ENCODE assay signal across 26 cellular contexts in the genomic region with DNA sequence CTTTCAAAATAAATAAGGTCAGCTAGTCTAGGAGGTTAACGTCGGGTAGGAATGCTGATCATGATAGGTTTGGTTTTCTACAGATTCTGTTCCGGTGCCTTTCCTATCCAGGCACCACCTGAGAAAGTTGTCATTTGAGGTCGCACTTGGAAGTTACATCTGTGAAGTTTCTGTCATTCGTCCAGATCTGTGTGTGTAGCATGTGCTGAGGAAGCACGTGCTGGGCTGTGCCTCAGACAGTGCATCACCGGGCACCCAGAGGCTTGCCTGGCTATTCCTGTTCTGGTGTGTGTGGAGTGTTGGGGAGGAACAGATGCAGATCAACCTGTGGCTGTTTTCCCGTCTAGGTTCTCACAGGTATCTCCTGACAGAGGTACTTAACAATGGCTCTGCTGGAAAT.
"Had no signal": no experiment of that assay in that cellular context is flagged by ENCODE, and none has a peak within 500 bp of the region (broad histone marks: within the 10 kb centered on the region; RNA-seq: fewer than 3 reads in every experiment).

No MANE protein-coding gene starts in this region.

- H3K36me3 Mint-ChIP-seq: activated naive CD8-positive, alpha-beta T cell treated with anti-CD3 and anti-CD28 coated beads, Interleukin-2, amount 10 ng/mL, durations not matched to agents 7 days and 5 days; naive thymus-derived CD8-positive, alpha-beta T cell had no signal

- H3K36me3 ChIP-seq: ascending aorta, neural progenitor cell, upper lobe of right lung had no signal

- H3K27ac Mint-ChIP-seq: activated CD4-positive, alpha-beta memory T cell treated with anti-CD3 and anti-CD28 coated beads, Interleukin-2, amount 10 ng/mL, durations not matched to agents 7 days and 5 days; activated CD4-positive, alpha-beta T cell treated with anti-CD3 and anti-CD28 coated beads, Interleukin-2, amount 10 ng/mL, durations not matched to agents 7 days and 5 days; activated naive CD4-positive, alpha-beta T cell treated with anti-CD3 and anti-CD28 coated beads, Interleukin-2, amount 10 ng/mL, durations not matched to agents 7 days and 5 days; activated naive CD8-positive, alpha-beta T cell treated with anti-CD3 and anti-CD28 coated beads, Interleukin-2, amount 10 ng/mL, durations not matched to agents 7 days and 5 days; activated T-cell treated with anti-CD3 and anti-CD28 coated beads, Interleukin-2, amount 50 U/mL, for 24 hours; memory B cell; naive thymus-derived CD8-positive, alpha-beta T cell; stimulated activated naive B cell treated with anti-CD40 and anti-IgM and Interleukin-4, amounts not matched to agents 10 μg/mL and 1 μg/mL and 100 μg/mL, for 72 hours had no signal

- H3K27ac ChIP-seq: ascending aorta, esophagus muscularis mucosa, foreskin keratinocyte, heart right ventricle, neural progenitor cell, parathyroid adenoma, suprapubic skin, tibial artery, upper lobe of right lung had no signal

- FAIRE-seq: small intestine had no signal

- H3K79me2 ChIP-seq: parathyroid adenoma had no signal

- H2AFZ ChIP-seq: neural progenitor cell, parathyroid adenoma had no signal

- H3K9me3 Mint-ChIP-seq: activated CD4-positive, alpha-beta memory T cell treated with anti-CD3 and anti-CD28 coated beads, Interleukin-2, amount 10 ng/mL, durations not matched to agents 7 days and 5 days; activated CD4-positive, alpha-beta T cell treated with anti-CD3 and anti-CD28 coated beads, Interleukin-2, amount 10 ng/mL, durations not matched to agents 7 days and 5 days; activated naive CD4-positive, alpha-beta T cell treated with anti-CD3 and anti-CD28 coated beads, Interleukin-2, amount 10 ng/mL, durations not matched to agents 7 days and 5 days; activated naive CD8-positive, alpha-beta T cell treated with anti-CD3 and anti-CD28 coated beads, Interleukin-2, amount 10 ng/mL, durations not matched to agents 7 days and 5 days; activated T-cell treated with anti-CD3 and anti-CD28 coated beads, Interleukin-2, amount 50 U/mL, for 24 hours; brain; memory B cell; naive thymus-derived CD8-positive, alpha-beta T cell; neural progenitor cell had no signal

- DNase-seq: activated CD4-positive, alpha-beta memory T cell treated with anti-CD3 and anti-CD28 coated beads, Interleukin-2, amount 10 ng/mL, durations not matched to agents 7 days and 5 days; activated CD4-positive, alpha-beta T cell treated with anti-CD3 and anti-CD28 coated beads, Interleukin-2, amount 10 ng/mL, durations not matched to agents 7 days and 5 days; activated CD4-positive, CD25-positive, alpha-beta regulatory T cell treated with anti-CD3 and anti-CD28 coated beads, Interleukin-2, amount 50 U/mL, for 72 hours; activated CD8-positive, alpha-beta memory T cell treated with anti-CD3 and anti-CD28 coated beads, Interleukin-2, amount 50 U/mL, for 48 hours; activated gamma-delta T cell; activated naive CD4-positive, alpha-beta T cell treated with anti-CD3 and anti-CD28 coated beads, Interleukin-2, amount 10 ng/mL, durations not matched to agents 7 days and 5 days; activated naive CD8-positive, alpha-beta T cell treated with anti-CD3 and anti-CD28 coated beads, Interleukin-2, amount 10 ng/mL, durations not matched to agents 7 days and 5 days; activated T-cell treated with anti-CD3 and anti-CD28 coated beads, Interleukin-2, amount 50 U/mL, for 24 hours; caudate nucleus; foreskin keratinocyte; heart right ventricle; naive thymus-derived CD8-positive, alpha-beta T cell; occipital lobe; small intestine; stimulated activated CD4-positive, alpha-beta T cell treated with anti-CD3 and anti-CD28 coated beads, Interleukin-1b, Interleukin-23, amount 100 ng/mL, for 48 hours; stimulated activated naive B cell treated with anti-CD40 and anti-IgM and Interleukin-4, amounts not matched to agents 10 μg/mL and 1 μg/mL and 100 μg/mL, for 72 hours; T-helper 9 cell; tibial artery; upper lobe of right lung had no signal

- H3K4me3 Mint-ChIP-seq: activated CD4-positive, alpha-beta memory T cell treated with anti-CD3 and anti-CD28 coated beads, Interleukin-2, amount 10 ng/mL, durations not matched to agents 7 days and 5 days; activated CD4-positive, alpha-beta T cell treated with anti-CD3 and anti-CD28 coated beads, Interleukin-2, amount 10 ng/mL, durations not matched to agents 7 days and 5 days; activated naive CD4-positive, alpha-beta T cell treated with anti-CD3 and anti-CD28 coated beads, Interleukin-2, amount 10 ng/mL, durations not matched to agents 7 days and 5 days; activated naive CD8-positive, alpha-beta T cell treated with anti-CD3 and anti-CD28 coated beads, Interleukin-2, amount 10 ng/mL, durations not matched to agents 7 days and 5 days; activated T-cell treated with anti-CD3 and anti-CD28 coated beads, Interleukin-2, amount 50 U/mL, for 24 hours; brain; memory B cell; naive thymus-derived CD8-positive, alpha-beta T cell; neural progenitor cell; stimulated activated naive B cell treated with anti-CD40 and anti-IgM and Interleukin-4, amounts not matched to agents 10 μg/mL and 1 μg/mL and 100 μg/mL, for 72 hours had no signal

- H3K9ac ChIP-seq: neural progenitor cell, parathyroid adenoma had no signal

- ATAC-seq: heart right ventricle; naive thymus-derived CD8-positive, alpha-beta T cell; stimulated activated naive B cell treated with anti-CD40 and anti-IgM and Interleukin-4, amounts not matched to agents 10 μg/mL and 1 μg/mL and 100 μg/mL, for 72 hours; upper lobe of right lung had no signal

- H3K4me2 ChIP-seq: neural progenitor cell had no signal

- H3K27me3 Mint-ChIP-seq: activated CD4-positive, alpha-beta memory T cell treated with anti-CD3 and anti-CD28 coated beads, Interleukin-2, amount 10 ng/mL, durations not matched to agents 7 days and 5 days; activated CD4-positive, alpha-beta T cell treated with anti-CD3 and anti-CD28 coated beads, Interleukin-2, amount 10 ng/mL, durations not matched to agents 7 days and 5 days; activated naive CD4-positive, alpha-beta T cell treated with anti-CD3 and anti-CD28 coated beads, Interleukin-2, amount 10 ng/mL, durations not matched to agents 7 days and 5 days; activated naive CD8-positive, alpha-beta T cell treated with anti-CD3 and anti-CD28 coated beads, Interleukin-2, amount 10 ng/mL, durations not matched to agents 7 days and 5 days; activated T-cell treated with anti-CD3 and anti-CD28 coated beads, Interleukin-2, amount 50 U/mL, for 24 hours; brain; memory B cell had no signal

- H3K4me3 ChIP-seq: ascending aorta, esophagus muscularis mucosa, heart right ventricle, neural progenitor cell, suprapubic skin, tibial artery, upper lobe of right lung had no signal

- H3K27me3 ChIP-seq: ascending aorta, esophagus muscularis mucosa, foreskin keratinocyte, heart right ventricle, neural progenitor cell, suprapubic skin, upper lobe of right lung had no signal

- H3K4me1 Mint-ChIP-seq: activated CD4-positive, alpha-beta T cell treated with anti-CD3 and anti-CD28 coated beads, Interleukin-2, amount 10 ng/mL, durations not matched to agents 7 days and 5 days; activated naive CD4-positive, alpha-beta T cell treated with anti-CD3 and anti-CD28 coated beads, Interleukin-2, amount 10 ng/mL, durations not matched to agents 7 days and 5 days; brain; neural progenitor cell had no signal

- H3K9me3 ChIP-seq: ascending aorta, esophagus muscularis mucosa, heart right ventricle, suprapubic skin, tibial artery, upper lobe of right lung had no signal

- H3K4me1 ChIP-seq: ascending aorta, foreskin keratinocyte, neural progenitor cell, suprapubic skin, upper lobe of right lung had no signal
